1 cellular context compared by ENCODE assay signal in genomic region chr10:67815571-67816059, GRCh38.
A peak's percentile ranks its signal among the peaks of the same experiment; 100 is the strongest.
TF ChIP-seq lines count a peak whose summit lies in the region.

No MANE protein-coding gene starts in this region.

TF ChIP-seq in HEK293, 187 proteins besides CTCF, POLR2A, EP300 and RAD21 (continued from another document):
- TF ChIP-seq TSHZ1 (tag by site-specific recombination; IDR thresholded peaks at IDR 0.05; ENCODE audit: borderline replicate concordance) = 0 out of 2 replicates have a peak, but pooled peaks have one; percentile 33
- no peak for TF ChIP-seq SETDB1 (IDR thresholded peaks at IDR 0.05; ENCODE audit: insufficient read length, low read length)
- no peak for TF ChIP-seq ZNF140 (tag by site-specific recombination; IDR thresholded peaks at IDR 0.05)
